ENCODE assay signal across 1 cellular context in the genomic region with DNA sequence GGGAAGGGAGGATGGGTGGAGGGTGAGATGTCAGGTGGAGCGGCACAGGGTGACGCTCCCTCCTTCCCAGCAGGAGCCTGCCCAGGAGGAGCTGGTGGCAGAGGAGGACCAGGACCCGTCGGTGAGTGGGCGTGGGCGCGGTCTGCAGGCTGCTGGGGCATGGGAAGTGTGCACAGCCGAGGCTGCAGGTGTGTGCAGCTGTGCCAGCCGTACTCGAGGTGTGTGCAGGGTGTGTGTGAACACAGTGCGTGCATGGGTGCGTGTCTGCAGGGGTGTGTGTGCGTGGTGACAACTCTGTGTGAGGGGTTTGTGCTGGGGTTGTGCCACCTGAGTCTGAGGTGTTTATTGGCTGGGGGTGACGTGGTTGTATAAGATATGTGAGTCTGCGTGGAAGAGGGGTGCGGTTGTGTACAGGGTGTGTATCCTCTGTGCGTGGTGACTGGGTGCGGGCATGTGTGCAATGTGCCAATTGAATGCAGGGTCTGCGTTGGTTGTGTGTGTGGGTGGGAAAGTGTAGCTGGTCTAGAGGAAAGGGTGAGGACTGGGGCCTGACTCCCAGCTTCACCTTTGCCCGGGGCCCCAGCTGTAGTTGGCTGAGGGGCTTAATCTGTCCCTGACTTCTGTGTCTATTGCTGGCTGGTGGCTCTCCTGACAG.
TF ChIP-seq lines count a peak whose summit lies in the region.

No MANE protein-coding gene starts in this region.

TF ChIP-seq in GM12878, 131 proteins besides CTCF, POLR2A, EP300 and RAD21 (continued from another document):
- TF ChIP-seq, protein P1, sequence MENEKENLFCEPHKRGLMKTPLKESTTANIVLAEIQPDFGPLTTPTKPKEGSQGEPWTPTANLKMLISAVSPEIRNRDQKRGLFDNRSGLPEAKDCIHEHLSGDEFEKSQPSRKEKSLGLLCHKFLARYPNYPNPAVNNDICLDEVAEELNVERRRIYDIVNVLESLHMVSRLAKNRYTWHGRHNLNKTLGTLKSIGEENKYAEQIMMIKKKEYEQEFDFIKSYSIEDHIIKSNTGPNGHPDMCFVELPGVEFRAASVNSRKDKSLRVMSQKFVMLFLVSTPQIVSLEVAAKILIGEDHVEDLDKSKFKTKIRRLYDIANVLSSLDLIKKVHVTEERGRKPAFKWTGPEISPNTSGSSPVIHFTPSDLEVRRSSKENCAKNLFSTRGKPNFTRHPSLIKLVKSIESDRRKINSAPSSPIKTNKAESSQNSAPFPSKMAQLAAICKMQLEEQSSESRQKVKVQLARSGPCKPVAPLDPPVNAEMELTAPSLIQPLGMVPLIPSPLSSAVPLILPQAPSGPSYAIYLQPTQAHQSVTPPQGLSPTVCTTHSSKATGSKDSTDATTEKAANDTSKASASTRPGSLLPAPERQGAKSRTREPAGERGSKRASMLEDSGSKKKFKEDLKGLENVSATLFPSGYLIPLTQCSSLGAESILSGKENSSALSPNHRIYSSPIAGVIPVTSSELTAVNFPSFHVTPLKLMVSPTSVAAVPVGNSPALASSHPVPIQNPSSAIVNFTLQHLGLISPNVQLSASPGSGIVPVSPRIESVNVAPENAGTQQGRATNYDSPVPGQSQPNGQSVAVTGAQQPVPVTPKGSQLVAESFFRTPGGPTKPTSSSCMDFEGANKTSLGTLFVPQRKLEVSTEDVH (IDR thresholded peaks at IDR 0.05; ENCODE audit: low read depth, partially characterized antibody): no peak
- TF ChIP-seq CBFB (IDR thresholded peaks at IDR 0.05; ENCODE audit: low read depth): no peak
- TF ChIP-seq YY1 (IDR thresholded peaks at IDR 0.05; ENCODE audit: low read depth, low read length): no peak
